Comparison of ENCODE assay signal across 1 cellular context in genomic region chr10:4073912-4074311, GRCh38.
TF ChIP-seq lines count a peak whose summit lies in the region.

No MANE protein-coding gene starts in this region.

TF ChIP-seq in SK-N-SH treated with all-trans-retinoic acid at 6 μM for 48 hours, 23 proteins besides CTCF, POLR2A, EP300 and RAD21:
- no peak for TF ChIP-seq ZNF565 (CRISPR knock-in tag; conservative IDR thresholded peaks at IDR 0.05; ENCODE audit: low read depth)
- TF ChIP-seq ARNTL (CRISPR knock-in tag; IDR thresholded peaks at IDR 0.05; ENCODE audit: borderline replicate concordance, low read depth): no peak
- no peak for TF ChIP-seq ZNF70 (CRISPR knock-in tag; IDR thresholded peaks at IDR 0.05)
- TF ChIP-seq BACH2 (CRISPR knock-in tag; IDR thresholded peaks at IDR 0.05; ENCODE audit: borderline replicate concordance): no peak
- TF ChIP-seq OSR1 (CRISPR knock-in tag; IDR thresholded peaks at IDR 0.05): no peak
- TF ChIP-seq TCF4 (CRISPR knock-in tag; IDR thresholded peaks at IDR 0.05; ENCODE audit: borderline replicate concordance): no peak
- no peak for TF ChIP-seq ZFP30 (CRISPR knock-in tag; IDR thresholded peaks at IDR 0.05)
- no peak for TF ChIP-seq POU6F1 (CRISPR knock-in tag; IDR thresholded peaks at IDR 0.05; ENCODE audit: borderline replicate concordance, low read depth)
- no peak for TF ChIP-seq GLIS3 (CRISPR knock-in tag; IDR thresholded peaks at IDR 0.05)
- no peak for TF ChIP-seq TSHZ2 (CRISPR knock-in tag; IDR thresholded peaks at IDR 0.05)
- TF ChIP-seq ESRRG (CRISPR knock-in tag; IDR thresholded peaks at IDR 0.05): no peak
- TF ChIP-seq TOX (CRISPR knock-in tag; IDR thresholded peaks at IDR 0.05; ENCODE audit: borderline replicate concordance): no peak
- no peak for TF ChIP-seq RARB (CRISPR knock-in tag; IDR thresholded peaks at IDR 0.05)
- no peak for TF ChIP-seq SNAI2 (CRISPR knock-in tag; IDR thresholded peaks at IDR 0.05)
- no peak for TF ChIP-seq CSDC2 (CRISPR knock-in tag; IDR thresholded peaks at IDR 0.05)
- TF ChIP-seq PATZ1 (CRISPR knock-in tag; IDR thresholded peaks at IDR 0.05; ENCODE audit: borderline replicate concordance): no peak
- no peak for TF ChIP-seq ZNF8 (CRISPR knock-in tag; IDR thresholded peaks at IDR 0.05)
TF ChIP-seq in SK-N-SH treated with all-trans-retinoic acid at 6 μM for 48 hours: peak in this region for 0.
